In genomic region chr3:14440531-14441239, GRCh38 we compare ENCODE assay signal across 13 cellular contexts. TPM values are rescaled to one million over a fixed set of nuclear protein-coding genes. Genes with fewer than 3 reads are reported as not detected.
A peak's percentile ranks its signal among the peaks of the same experiment; 100 is the strongest.
DNase-seq lines count a peak whose midpoint lies in the region; ATAC-seq and TF ChIP-seq lines count a peak whose summit lies in the region.
"Had no signal": no experiment of that assay in that cellular context is flagged by ENCODE, and none has a peak within 500 bp of the region (broad histone marks: within the 10 kb centered on the region; RNA-seq: fewer than 3 reads in every experiment).

No MANE protein-coding gene starts in this region.

- H3K27ac ChIP-seq in neural progenitor cell, result no peak overlapping the region
- no peak overlapping the region for H3K27ac ChIP-seq in upper lobe of right lung
- H3K27ac ChIP-seq in Peyer's patch, result no peak overlapping the region
- H3K27ac ChIP-seq: 22Rv1 had no signal

- H3K4me1 ChIP-seq in neural progenitor cell (peaks cover 16% of the 10 kb centered on the region), upper lobe of right lung (peaks cover 56% of the 10 kb centered on the region), Peyer's patch (peaks cover 0 to 43% (median 4%) of the 10 kb centered on the region in 4 donors)

- peak overlapping the region; percentile 49 for H3K4me2 ChIP-seq in neural progenitor cell

- peak overlapping the region; percentile 53 for H3K4me3 Mint-ChIP-seq in neural progenitor cell
- H3K4me3 Mint-ChIP-seq: T-helper 1 cell treated with Interleukin-12 subunit alpha and Interleukin-12 subunit beta and Interleukin-4 antibody, amounts not matched to agents 30 μg/mL and 1 μg/mL, for 36 hours had no signal

- H3K4me1 Mint-ChIP-seq in neural progenitor cell, result peaks cover 36% of the 10 kb centered on the region

- no peaks in the 10 kb centered on the region for H3F3A ChIP-seq in neural progenitor cell (ENCODE audit: low read depth)

- H3K9me3 Mint-ChIP-seq in neural progenitor cell, result no peaks in the 10 kb centered on the region
- H3K9me3 Mint-ChIP-seq: T-helper 1 cell treated with Interleukin-12 subunit alpha and Interleukin-12 subunit beta and Interleukin-4 antibody, amounts not matched to agents 30 μg/mL and 1 μg/mL, for 36 hours had no signal

- TF ChIP-seq CTCF in neural progenitor cell (IDR thresholded peaks at IDR 0.05), result no peak
- TF ChIP-seq CTCF in upper lobe of right lung (IDR thresholded peaks at IDR 0.05), result no peak
- TF ChIP-seq CTCF in Peyer's patch (IDR thresholded peaks at IDR 0.05), result no peak

- peaks cover 4% of the 10 kb centered on the region for H3K27me3 Mint-ChIP-seq in neural progenitor cell (ENCODE audit: insufficient read depth, low read depth)

- peaks cover 9% of the 10 kb centered on the region for H3K36me3 Mint-ChIP-seq in neural progenitor cell

- H3K27ac Mint-ChIP-seq in neural progenitor cell, result peak overlapping the region; percentile 92
- H3K27ac Mint-ChIP-seq: T-helper 1 cell treated with Interleukin-12 subunit alpha and Interleukin-12 subunit beta and Interleukin-4 antibody, amounts not matched to agents 30 μg/mL and 1 μg/mL, for 36 hours had no signal

- no peaks in the 10 kb centered on the region for H3K27me3 ChIP-seq in neural progenitor cell
- H3K27me3 ChIP-seq in upper lobe of right lung, result no peaks in the 10 kb centered on the region
- no peaks in the 10 kb centered on the region for H3K27me3 ChIP-seq in Peyer's patch

- peaks cover 34% of the 10 kb centered on the region for H4K20me1 ChIP-seq in neural progenitor cell (ENCODE audit: low read depth)

- H3K4me3 ChIP-seq in neural progenitor cell (no peak overlapping the region), upper lobe of right lung (no peak overlapping the region), Peyer's patch (no peak overlapping the region)
- H3K4me3 ChIP-seq: mucosa of descending colon had no signal

- no peak overlapping the region for H3K9ac ChIP-seq in neural progenitor cell

- DNase-seq in DMS 273 (lab: John Stamatoyannopoulos, UW; ENCODE audit: unreplicated experiment) (peak; percentile 67), DMS 273 treated with DMSO at 0.1 percent for 48 hours (lab: John Stamatoyannopoulos, UW) (no peak), M059J (ENCODE audit: low read depth) (peak; percentile 62), anterior cingulate cortex (lab: John Stamatoyannopoulos, UW) (peak in 32 of 58 donors; percentile 11 to 76 (median 46)), neural progenitor cell (ENCODE audit: low spot score) (peak; percentile 92), upper lobe of right lung (no peak), Peyer's patch (no peak)
- DNase-seq: erythroblast; stimulated activated CD4-positive, alpha-beta T cell treated with anti-CD3 and anti-CD28 coated beads, Interleukin-4, amount 100 ng/mL, for 4 hours had no signal

- H3K36me3 ChIP-seq in neural progenitor cell (no peaks in the 10 kb centered on the region), upper lobe of right lung (peaks cover 5% of the 10 kb centered on the region), Peyer's patch (peaks cover 0 to 25% (median 0%) of the 10 kb centered on the region in 3 donors)

- H2AFZ ChIP-seq in neural progenitor cell (replicated peaks), result no peak overlapping the region

- H3K9me3 ChIP-seq in neural progenitor cell (ENCODE audit: low read depth) (no peaks in the 10 kb centered on the region), upper lobe of right lung (no peaks in the 10 kb centered on the region), Peyer's patch (no peaks in the 10 kb centered on the region)
- H3K9me3 ChIP-seq: mucosa of descending colon had no signal

- TF ChIP-seq POLR2A in Peyer's patch (IDR thresholded peaks at IDR 0.05), result no peak

- intact Hi-C loops in upper lobe of right lung (cut with DNase I), result no loop called here

- ATAC-seq in upper lobe of right lung (no peak), HG02588 (IDR thresholded peaks at IDR 0.05; ENCODE audit: unreplicated experiment) (no peak)

- H3K79me2 ChIP-seq in neural progenitor cell (ENCODE audit: low read depth), result peaks cover 6% of the 10 kb centered on the region

RNA-seq across cellular contexts. Expression of gene SLC6A6, which starts 38.3 kb away (rescaled TPM):
- total RNA-seq in M059J (2014; rRNA removed; shearing (Covaris generic)), result 24.6 and 43.3 TPM in 2 replicates
- total RNA-seq in neural progenitor cell (ENCODE audit: low replicate concordance) (32.9 and 37.2 TPM in 2 replicates), upper lobe of right lung (54.3 TPM), Peyer's patch (100 to 1,000 TPM in 3 of 4 donors, 10 to 100 TPM in 1; 61.1 to 190 (median 150) TPM)

Comparison
In these comparisons a context has a peak if more than half of its experiments do, and no peak if none do; other contexts are left out.
1. DNase-seq: peak in DMS 273 (single experiment), M059J (single experiment), anterior cingulate cortex (32 of 58) and neural progenitor cell (single experiment); none in DMS 273 treated with DMSO at 0.1 percent for 48 hours (single experiment), upper lobe of right lung (single experiment) and Peyer's patch (0 of 3).